In the genomic region with DNA sequence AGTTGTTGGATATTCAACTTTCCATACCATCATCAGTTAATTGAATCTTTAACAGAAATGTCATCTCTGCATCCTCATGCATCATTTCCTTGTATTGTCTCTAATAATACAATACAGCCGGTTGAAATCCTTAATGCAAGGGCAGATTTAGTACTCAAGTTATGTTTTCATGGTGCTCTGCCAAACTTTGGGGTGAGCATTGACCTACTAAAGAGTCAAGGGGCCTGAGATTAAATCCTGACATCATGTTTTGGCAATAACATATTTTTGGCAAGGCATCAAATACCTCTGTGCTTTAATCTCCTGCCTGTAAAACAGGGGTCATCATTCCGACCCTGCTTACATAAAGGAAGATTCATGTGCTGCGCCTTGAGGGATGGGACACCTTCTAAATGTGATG, we compare ENCODE assay signal across 15 cellular contexts. TPM values are rescaled to one million over a fixed set of nuclear protein-coding genes. Genes with fewer than 3 reads are reported as not detected.
A peak's percentile ranks its signal among the peaks of the same experiment; 100 is the strongest.
DNase-seq lines count a peak whose midpoint lies in the region; ATAC-seq and TF ChIP-seq lines count a peak whose summit lies in the region.
"Had no signal": no experiment of that assay in that cellular context is flagged by ENCODE, and none has a peak within 500 bp of the region (broad histone marks: within the 10 kb centered on the region; RNA-seq: fewer than 3 reads in every experiment).

No MANE protein-coding gene starts in this region.

- H3K36me3 ChIP-seq in left ventricle myocardium inferior (no peaks in the 10 kb centered on the region), gastrocnemius medialis (no peaks in the 10 kb centered on the region), stomach (no peaks in the 10 kb centered on the region)
- H3K36me3 ChIP-seq: BLaER1 treated with 17β-estradiol and CSF1 and Interleukin-3, amounts not matched to agents 10 nM and 100 nM had no signal

- 51 to 63% (median 57%) methylated on average over 3 of the region's 3 CpGs for WGBS in stomach, 5 donors

- intact Hi-C loops in left ventricle myocardium superior (cut with micrococcal nuclease): no loop called here
- intact Hi-C loops in left ventricle myocardium inferior (cut with micrococcal nuclease): no loop called here
- intact Hi-C loops in gastrocnemius medialis (cut with DNase I; ENCODE audit: low total_unique reads): loop anchor here (5.0 kb wide), 1 partner anchor 38 kb away; no protein-coding TSS in a partner anchor
- intact Hi-C loops in stomach (cut with DNase I; ENCODE audit: low total_unique reads): no loop called here

- no peaks in the 10 kb centered on the region for H3K9me3 ChIP-seq in left ventricle myocardium inferior (replicated peaks)
- H3K9me3 ChIP-seq in gastrocnemius medialis: no peaks in the 10 kb centered on the region
- H3K9me3 ChIP-seq in stomach: no peaks in the 10 kb centered on the region
- H3K9me3 ChIP-seq: BLaER1 treated with 17β-estradiol and CSF1 and Interleukin-3, amounts not matched to agents 10 nM and 100 nM had no signal

- TF ChIP-seq POLR2A in gastrocnemius medialis (IDR thresholded peaks at IDR 0.05) (no peak), stomach (IDR thresholded peaks at IDR 0.05) (no peak)

- H3K27ac ChIP-seq in left ventricle myocardium inferior (replicated peaks): no peak overlapping the region
- no peak overlapping the region for H3K27ac ChIP-seq in gastrocnemius medialis
- H3K27ac ChIP-seq in stomach: no peak overlapping the region
- H3K27ac ChIP-seq: BLaER1 treated with 17β-estradiol and CSF1 and Interleukin-3, amounts not matched to agents 10 nM and 100 nM had no signal

- in situ Hi-C loops in gastrocnemius medialis (cut with MboI; ENCODE audit: low sequenced_read_pairs in 4 of 4): no loop called here

- DNase-seq in left ventricle myocardium superior (no peak), left ventricle myocardium inferior (no peak), dermis microvascular lymphatic vessel endothelial cell (ENCODE audit: low read depth in 2 of 2) (peak; percentile 93 to 96), iris pigment epithelial cell (ENCODE audit: low read depth) (peak; percentile 31), gastrocnemius medialis (no peak), NCI-H69 (lab: John Stamatoyannopoulos, UW) (no peak), stomach (no peak)
- DNase-seq in activated effector memory CD4-positive, alpha-beta T cell treated with anti-CD3 and anti-CD28 coated beads, Interleukin-2, amount 50 U/mL, for 16 hours: no peak
- DNase-seq: ACHN; CD4-positive, CD25-positive, alpha-beta regulatory T cell; DMS53; GF-D8; HCEC 1CT; HFFc6 had no signal

- ATAC-seq in left ventricle myocardium superior (peak; percentile 57), gastrocnemius medialis (no peak)

- TF ChIP-seq CTCF in left ventricle myocardium inferior (IDR thresholded peaks at IDR 0.05; ENCODE audit: borderline replicate concordance) (no peak), gastrocnemius medialis (IDR thresholded peaks at IDR 0.05 in 4 of 5, conservative IDR thresholded peaks at IDR 0.05 in 1 of 5) (no peak), stomach (IDR thresholded peaks at IDR 0.05) (no peak)

- H3K4me3 ChIP-seq in left ventricle myocardium inferior (no peak overlapping the region), gastrocnemius medialis (no peak overlapping the region), stomach (no peak overlapping the region)
- H3K4me3 ChIP-seq: BLaER1 treated with 17β-estradiol and CSF1 and Interleukin-3, amounts not matched to agents 10 nM and 100 nM had no signal

- no peaks in the 10 kb centered on the region for H3K27me3 ChIP-seq in left ventricle myocardium inferior (ENCODE audit: low read depth)
- no peaks in the 10 kb centered on the region for H3K27me3 ChIP-seq in gastrocnemius medialis
- no peaks in the 10 kb centered on the region for H3K27me3 ChIP-seq in stomach
- H3K27me3 ChIP-seq: BLaER1 treated with 17β-estradiol and CSF1 and Interleukin-3, amounts not matched to agents 10 nM and 100 nM had no signal

- peaks cover 9% of the 10 kb centered on the region for H3K4me1 ChIP-seq in left ventricle myocardium inferior
- peaks cover 0 to 3% of the 10 kb centered on the region in 2 donors for H3K4me1 ChIP-seq in gastrocnemius medialis
- H3K4me1 ChIP-seq in stomach: no peaks in the 10 kb centered on the region
- H3K4me1 ChIP-seq: BLaER1 treated with 17β-estradiol and CSF1 and Interleukin-3, amounts not matched to agents 10 nM and 100 nM had no signal

- no peak for TF ChIP-seq EP300 in stomach (IDR thresholded peaks at IDR 0.05)

RNA-seq across cellular contexts. Expression of a gene that starts 42.7 kb away (rescaled TPM):
- total RNA-seq in left ventricle myocardium superior (3.3 TPM), left ventricle myocardium inferior (4.9 TPM), dermis microvascular lymphatic vessel endothelial cell (5.1 and 5.4 TPM in 2 replicates), gastrocnemius medialis (10 to 100 TPM in 2 of 4 donors, 1 to 10 TPM in 2; 5.4 to 16.2 (median 11.9) TPM), stomach (10 to 100 TPM; 29.0 to 87.2 (median 32.5) TPM)
- 1 to 10 TPM; 1.5 to 4.9 (median 3.9) TPM for polyA plus RNA-seq in stomach

Comparison
In these comparisons a context has a peak if more than half of its experiments do, and no peak if none do; other contexts are left out.
1. DNase-seq: peak in dermis microvascular lymphatic vessel endothelial cell (2 of 2) and iris pigment epithelial cell (single experiment); none in left ventricle myocardium superior (single experiment), left ventricle myocardium inferior (single experiment), gastrocnemius medialis (0 of 2), NCI-H69 (single experiment), activated effector memory CD4-positive, alpha-beta T cell treated with anti-CD3 and anti-CD28 coated beads, Interleukin-2, amount 50 U/mL, for 16 hours (single experiment) and stomach (single experiment).